Comparison of ENCODE assay signal across 1 cellular context in the genomic region with DNA sequence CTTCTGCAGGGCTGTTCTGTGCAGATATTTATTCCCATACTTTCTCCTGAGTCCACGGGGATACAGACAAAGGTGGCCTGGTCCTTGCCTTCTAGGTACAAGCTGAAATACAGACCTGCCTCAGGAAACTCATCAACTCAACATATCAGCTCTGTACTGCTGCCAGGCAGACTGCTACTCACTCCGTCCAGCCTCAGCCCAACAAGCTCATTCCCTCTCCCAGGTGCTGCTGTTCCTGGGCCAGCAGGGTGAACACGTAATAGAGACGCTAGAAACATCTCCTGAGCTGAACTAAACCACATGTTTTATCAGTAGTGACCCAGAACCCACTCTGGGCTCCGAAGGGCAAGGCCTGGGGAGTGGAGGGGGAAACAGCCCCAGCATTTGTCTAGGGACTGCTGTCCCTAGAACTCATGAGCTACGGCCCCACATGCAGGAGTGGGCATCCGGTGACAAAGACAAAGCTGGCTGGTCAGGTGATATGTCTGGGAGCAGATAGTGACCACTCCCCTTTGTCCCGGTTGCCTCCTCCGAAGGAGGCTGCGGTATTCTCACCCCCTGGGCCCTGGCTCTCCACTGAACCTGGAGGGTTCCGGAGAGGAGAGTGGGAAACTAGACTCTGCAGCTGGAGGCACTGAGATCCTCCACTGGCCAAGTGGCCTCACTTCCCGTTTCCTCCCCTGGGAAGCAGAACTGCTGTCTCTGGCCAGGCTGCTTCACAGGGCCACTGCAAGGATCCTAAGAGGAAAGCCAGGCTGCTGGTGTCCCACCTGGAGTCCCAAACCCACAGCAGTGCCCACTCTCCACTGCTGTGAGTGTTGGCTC.
TF ChIP-seq lines count a peak whose summit lies in the region.

No MANE protein-coding gene starts in this region.

TF ChIP-seq in K562, 482 proteins besides CTCF, POLR2A, EP300 and RAD21 (continued from another document and continues in another):
- TF ChIP-seq, protein P1, sequence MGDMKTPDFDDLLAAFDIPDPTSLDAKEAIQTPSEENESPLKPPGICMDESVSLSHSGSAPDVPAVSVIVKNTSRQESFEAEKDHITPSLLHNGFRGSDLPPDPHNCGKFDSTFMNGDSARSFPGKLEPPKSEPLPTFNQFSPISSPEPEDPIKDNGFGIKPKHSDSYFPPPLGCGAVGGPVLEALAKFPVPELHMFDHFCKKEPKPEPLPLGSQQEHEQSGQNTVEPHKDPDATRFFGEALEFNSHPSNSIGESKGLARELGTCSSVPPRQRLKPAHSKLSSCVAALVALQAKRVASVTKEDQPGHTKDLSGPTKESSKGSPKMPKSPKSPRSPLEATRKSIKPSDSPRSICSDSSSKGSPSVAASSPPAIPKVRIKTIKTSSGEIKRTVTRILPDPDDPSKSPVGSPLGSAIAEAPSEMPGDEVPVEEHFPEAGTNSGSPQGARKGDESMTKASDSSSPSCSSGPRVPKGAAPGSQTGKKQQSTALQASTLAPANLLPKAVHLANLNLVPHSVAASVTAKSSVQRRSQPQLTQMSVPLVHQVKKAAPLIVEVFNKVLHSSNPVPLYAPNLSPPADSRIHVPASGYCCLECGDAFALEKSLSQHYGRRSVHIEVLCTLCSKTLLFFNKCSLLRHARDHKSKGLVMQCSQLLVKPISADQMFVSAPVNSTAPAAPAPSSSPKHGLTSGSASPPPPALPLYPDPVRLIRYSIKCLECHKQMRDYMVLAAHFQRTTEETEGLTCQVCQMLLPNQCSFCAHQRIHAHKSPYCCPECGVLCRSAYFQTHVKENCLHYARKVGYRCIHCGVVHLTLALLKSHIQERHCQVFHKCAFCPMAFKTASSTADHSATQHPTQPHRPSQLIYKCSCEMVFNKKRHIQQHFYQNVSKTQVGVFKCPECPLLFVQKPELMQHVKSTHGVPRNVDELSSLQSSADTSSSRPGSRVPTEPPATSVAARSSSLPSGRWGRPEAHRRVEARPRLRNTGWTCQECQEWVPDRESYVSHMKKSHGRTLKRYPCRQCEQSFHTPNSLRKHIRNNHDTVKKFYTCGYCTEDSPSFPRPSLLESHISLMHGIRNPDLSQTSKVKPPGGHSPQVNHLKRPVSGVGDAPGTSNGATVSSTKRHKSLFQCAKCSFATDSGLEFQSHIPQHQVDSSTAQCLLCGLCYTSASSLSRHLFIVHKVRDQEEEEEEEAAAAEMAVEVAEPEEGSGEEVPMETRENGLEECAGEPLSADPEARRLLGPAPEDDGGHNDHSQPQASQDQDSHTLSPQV (IDR thresholded peaks at IDR 0.05) = no peak
- TF ChIP-seq MCM7 (IDR thresholded peaks at IDR 0.05) = no peak
- no peak for TF ChIP-seq ZNF780A (CRISPR knock-in tag; IDR thresholded peaks at IDR 0.05)
- no peak for TF ChIP-seq ZSCAN29 (IDR thresholded peaks at IDR 0.05)
- TF ChIP-seq DPF2 (IDR thresholded peaks at IDR 0.05) = peak; percentile 42
- TF ChIP-seq, protein P2, sequence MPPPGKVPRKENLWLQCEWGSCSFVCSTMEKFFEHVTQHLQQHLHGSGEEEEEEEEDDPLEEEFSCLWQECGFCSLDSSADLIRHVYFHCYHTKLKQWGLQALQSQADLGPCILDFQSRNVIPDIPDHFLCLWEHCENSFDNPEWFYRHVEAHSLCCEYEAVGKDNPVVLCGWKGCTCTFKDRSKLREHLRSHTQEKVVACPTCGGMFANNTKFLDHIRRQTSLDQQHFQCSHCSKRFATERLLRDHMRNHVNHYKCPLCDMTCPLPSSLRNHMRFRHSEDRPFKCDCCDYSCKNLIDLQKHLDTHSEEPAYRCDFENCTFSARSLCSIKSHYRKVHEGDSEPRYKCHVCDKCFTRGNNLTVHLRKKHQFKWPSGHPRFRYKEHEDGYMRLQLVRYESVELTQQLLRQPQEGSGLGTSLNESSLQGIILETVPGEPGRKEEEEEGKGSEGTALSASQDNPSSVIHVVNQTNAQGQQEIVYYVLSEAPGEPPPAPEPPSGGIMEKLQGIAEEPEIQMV (tag; conservative IDR thresholded peaks at IDR 0.05; ENCODE audit: low read depth) = no peak
- TF ChIP-seq KAT8 (IDR thresholded peaks at IDR 0.05; ENCODE audit: low read depth) = no peak
- no peak for TF ChIP-seq TRIM28 (IDR thresholded peaks at IDR 0.05)
- TF ChIP-seq ETV5 (CRISPR knock-in tag; IDR thresholded peaks at IDR 0.05; ENCODE audit: low read depth) = peak; percentile 23; the same call in 1 of the 2 replicates
- TF ChIP-seq, protein P3, sequence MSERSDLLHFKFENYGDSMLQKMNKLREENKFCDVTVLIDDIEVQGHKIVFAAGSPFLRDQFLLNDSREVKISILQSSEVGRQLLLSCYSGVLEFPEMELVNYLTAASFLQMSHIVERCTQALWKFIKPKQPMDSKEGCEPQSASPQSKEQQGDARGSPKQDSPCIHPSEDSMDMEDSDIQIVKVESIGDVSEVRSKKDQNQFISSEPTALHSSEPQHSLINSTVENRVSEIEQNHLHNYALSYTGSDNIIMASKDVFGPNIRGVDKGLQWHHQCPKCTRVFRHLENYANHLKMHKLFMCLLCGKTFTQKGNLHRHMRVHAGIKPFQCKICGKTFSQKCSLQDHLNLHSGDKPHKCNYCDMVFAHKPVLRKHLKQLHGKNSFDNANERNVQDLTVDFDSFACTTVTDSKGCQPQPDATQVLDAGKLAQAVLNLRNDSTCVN (CRISPR knock-in tag; IDR thresholded peaks at IDR 0.05) = no peak
- no peak for TF ChIP-seq NCOA6 (IDR thresholded peaks at IDR 0.05)
- no peak for TF ChIP-seq GABPB2 (CRISPR knock-in tag; conservative IDR thresholded peaks at IDR 0.05)
- no peak for TF ChIP-seq FOSL1 (tag; conservative IDR thresholded peaks at IDR 0.05)
- TF ChIP-seq, protein P4, sequence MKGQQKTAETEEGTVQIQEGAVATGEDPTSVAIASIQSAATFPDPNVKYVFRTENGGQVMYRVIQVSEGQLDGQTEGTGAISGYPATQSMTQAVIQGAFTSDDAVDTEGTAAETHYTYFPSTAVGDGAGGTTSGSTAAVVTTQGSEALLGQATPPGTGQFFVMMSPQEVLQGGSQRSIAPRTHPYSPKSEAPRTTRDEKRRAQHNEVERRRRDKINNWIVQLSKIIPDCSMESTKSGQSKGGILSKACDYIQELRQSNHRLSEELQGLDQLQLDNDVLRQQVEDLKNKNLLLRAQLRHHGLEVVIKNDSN (CRISPR knock-in tag; IDR thresholded peaks at IDR 0.05) = peak; percentile 74
- TF ChIP-seq HNRNPH1 (optimal IDR thresholded peaks at IDR 0.05; ENCODE audit: low read depth, low read length) = no peak
- TF ChIP-seq CTBP1 (IDR thresholded peaks at IDR 0.05; ENCODE audit: borderline replicate concordance) = peak; percentile 33; the same call in 1 of the 2 replicates
- no peak for TF ChIP-seq KDM5B (IDR thresholded peaks at IDR 0.05; ENCODE audit: insufficient replicate concordance, low read depth, low read length)
- TF ChIP-seq DIDO1 (tag; IDR thresholded peaks at IDR 0.05; ENCODE audit: low read depth) = no peak
- TF ChIP-seq, protein P5, sequence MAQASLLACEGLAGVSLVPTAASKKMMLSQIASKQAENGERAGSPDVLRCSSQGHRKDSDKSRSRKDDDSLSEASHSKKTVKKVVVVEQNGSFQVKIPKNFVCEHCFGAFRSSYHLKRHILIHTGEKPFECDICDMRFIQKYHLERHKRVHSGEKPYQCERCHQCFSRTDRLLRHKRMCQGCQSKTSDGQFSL (CRISPR knock-in tag; IDR thresholded peaks at IDR 0.05) = no peak
- TF ChIP-seq, protein P5 (tag; IDR thresholded peaks at IDR 0.05) = no peak
- no peak for TF ChIP-seq RCOR1 (IDR thresholded peaks at IDR 0.05; ENCODE audit: borderline replicate concordance in 1 of 2, low read depth in 2 of 2, low read length in 2 of 2)
- no peak for TF ChIP-seq ZNF23 (CRISPR knock-in tag; IDR thresholded peaks at IDR 0.05)
- no peak for TF ChIP-seq FOXJ2 (tag; IDR thresholded peaks at IDR 0.05)
- no peak for TF ChIP-seq PTTG1 (tag; IDR thresholded peaks at IDR 0.05; ENCODE audit: low read depth)
- TF ChIP-seq, protein P6, sequence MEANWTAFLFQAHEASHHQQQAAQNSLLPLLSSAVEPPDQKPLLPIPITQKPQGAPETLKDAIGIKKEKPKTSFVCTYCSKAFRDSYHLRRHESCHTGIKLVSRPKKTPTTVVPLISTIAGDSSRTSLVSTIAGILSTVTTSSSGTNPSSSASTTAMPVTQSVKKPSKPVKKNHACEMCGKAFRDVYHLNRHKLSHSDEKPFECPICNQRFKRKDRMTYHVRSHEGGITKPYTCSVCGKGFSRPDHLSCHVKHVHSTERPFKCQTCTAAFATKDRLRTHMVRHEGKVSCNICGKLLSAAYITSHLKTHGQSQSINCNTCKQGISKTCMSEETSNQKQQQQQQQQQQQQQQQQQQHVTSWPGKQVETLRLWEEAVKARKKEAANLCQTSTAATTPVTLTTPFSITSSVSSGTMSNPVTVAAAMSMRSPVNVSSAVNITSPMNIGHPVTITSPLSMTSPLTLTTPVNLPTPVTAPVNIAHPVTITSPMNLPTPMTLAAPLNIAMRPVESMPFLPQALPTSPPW (CRISPR knock-in tag; IDR thresholded peaks at IDR 0.05) = peak; percentile 43; the same call in 1 of the 2 replicates
- TF ChIP-seq, protein P7, sequence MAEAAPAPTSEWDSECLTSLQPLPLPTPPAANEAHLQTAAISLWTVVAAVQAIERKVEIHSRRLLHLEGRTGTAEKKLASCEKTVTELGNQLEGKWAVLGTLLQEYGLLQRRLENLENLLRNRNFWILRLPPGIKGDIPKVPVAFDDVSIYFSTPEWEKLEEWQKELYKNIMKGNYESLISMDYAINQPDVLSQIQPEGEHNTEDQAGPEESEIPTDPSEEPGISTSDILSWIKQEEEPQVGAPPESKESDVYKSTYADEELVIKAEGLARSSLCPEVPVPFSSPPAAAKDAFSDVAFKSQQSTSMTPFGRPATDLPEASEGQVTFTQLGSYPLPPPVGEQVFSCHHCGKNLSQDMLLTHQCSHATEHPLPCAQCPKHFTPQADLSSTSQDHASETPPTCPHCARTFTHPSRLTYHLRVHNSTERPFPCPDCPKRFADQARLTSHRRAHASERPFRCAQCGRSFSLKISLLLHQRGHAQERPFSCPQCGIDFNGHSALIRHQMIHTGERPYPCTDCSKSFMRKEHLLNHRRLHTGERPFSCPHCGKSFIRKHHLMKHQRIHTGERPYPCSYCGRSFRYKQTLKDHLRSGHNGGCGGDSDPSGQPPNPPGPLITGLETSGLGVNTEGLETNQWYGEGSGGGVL (CRISPR knock-in tag; IDR thresholded peaks at IDR 0.05) = no peak
- no peak for TF ChIP-seq SP1 (CRISPR knock-in tag; IDR thresholded peaks at IDR 0.05)
- TF ChIP-seq, protein P8, sequence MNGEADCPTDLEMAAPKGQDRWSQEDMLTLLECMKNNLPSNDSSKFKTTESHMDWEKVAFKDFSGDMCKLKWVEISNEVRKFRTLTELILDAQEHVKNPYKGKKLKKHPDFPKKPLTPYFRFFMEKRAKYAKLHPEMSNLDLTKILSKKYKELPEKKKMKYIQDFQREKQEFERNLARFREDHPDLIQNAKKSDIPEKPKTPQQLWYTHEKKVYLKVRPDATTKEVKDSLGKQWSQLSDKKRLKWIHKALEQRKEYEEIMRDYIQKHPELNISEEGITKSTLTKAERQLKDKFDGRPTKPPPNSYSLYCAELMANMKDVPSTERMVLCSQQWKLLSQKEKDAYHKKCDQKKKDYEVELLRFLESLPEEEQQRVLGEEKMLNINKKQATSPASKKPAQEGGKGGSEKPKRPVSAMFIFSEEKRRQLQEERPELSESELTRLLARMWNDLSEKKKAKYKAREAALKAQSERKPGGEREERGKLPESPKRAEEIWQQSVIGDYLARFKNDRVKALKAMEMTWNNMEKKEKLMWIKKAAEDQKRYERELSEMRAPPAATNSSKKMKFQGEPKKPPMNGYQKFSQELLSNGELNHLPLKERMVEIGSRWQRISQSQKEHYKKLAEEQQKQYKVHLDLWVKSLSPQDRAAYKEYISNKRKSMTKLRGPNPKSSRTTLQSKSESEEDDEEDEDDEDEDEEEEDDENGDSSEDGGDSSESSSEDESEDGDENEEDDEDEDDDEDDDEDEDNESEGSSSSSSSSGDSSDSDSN (IDR thresholded peaks at IDR 0.05; ENCODE audit: borderline replicate concordance in 1 of 2, low read depth in 2 of 2, low read length in 2 of 2) = 0 out of 4 replicates have a peak, but pooled peaks have one; percentile 20 to 59
- TF ChIP-seq TCF3 (CRISPR knock-in tag; IDR thresholded peaks at IDR 0.05) = peak; percentile 77
- no peak for TF ChIP-seq NFIX (CRISPR knock-in tag; IDR thresholded peaks at IDR 0.05; ENCODE audit: low read depth)
- TF ChIP-seq, protein P9, sequence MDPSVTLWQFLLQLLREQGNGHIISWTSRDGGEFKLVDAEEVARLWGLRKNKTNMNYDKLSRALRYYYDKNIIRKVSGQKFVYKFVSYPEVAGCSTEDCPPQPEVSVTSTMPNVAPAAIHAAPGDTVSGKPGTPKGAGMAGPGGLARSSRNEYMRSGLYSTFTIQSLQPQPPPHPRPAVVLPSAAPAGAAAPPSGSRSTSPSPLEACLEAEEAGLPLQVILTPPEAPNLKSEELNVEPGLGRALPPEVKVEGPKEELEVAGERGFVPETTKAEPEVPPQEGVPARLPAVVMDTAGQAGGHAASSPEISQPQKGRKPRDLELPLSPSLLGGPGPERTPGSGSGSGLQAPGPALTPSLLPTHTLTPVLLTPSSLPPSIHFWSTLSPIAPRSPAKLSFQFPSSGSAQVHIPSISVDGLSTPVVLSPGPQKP (CRISPR knock-in tag; IDR thresholded peaks at IDR 0.05) = no peak
- no peak for TF ChIP-seq NUFIP1 (IDR thresholded peaks at IDR 0.05; ENCODE audit: partially characterized antibody)
- TF ChIP-seq, protein P10, sequence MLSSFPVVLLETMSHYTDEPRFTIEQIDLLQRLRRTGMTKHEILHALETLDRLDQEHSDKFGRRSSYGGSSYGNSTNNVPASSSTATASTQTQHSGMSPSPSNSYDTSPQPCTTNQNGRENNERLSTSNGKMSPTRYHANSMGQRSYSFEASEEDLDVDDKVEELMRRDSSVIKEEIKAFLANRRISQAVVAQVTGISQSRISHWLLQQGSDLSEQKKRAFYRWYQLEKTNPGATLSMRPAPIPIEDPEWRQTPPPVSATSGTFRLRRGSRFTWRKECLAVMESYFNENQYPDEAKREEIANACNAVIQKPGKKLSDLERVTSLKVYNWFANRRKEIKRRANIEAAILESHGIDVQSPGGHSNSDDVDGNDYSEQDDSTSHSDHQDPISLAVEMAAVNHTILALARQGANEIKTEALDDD (IDR thresholded peaks at IDR 0.05) = no peak
- TF ChIP-seq POLR2G (IDR thresholded peaks at IDR 0.05; ENCODE audit: low read depth, low read length) = no peak
- TF ChIP-seq HDAC6 (IDR thresholded peaks at IDR 0.05; ENCODE audit: low read depth, low read length) = no peak
- no peak for TF ChIP-seq PTBP1 (IDR thresholded peaks at IDR 0.05; ENCODE audit: low read depth, low read length)
- 0 out of 2 replicates have a peak, but pooled peaks have one; percentile 44 for TF ChIP-seq ZNF589 (CRISPR knock-in tag; IDR thresholded peaks at IDR 0.05; ENCODE audit: low read depth)
- no peak for TF ChIP-seq RHOXF2B (CRISPR knock-in tag; conservative IDR thresholded peaks at IDR 0.05)
- no peak for TF ChIP-seq ZNF384 (IDR thresholded peaks at IDR 0.05; ENCODE audit: low read depth, low read length)
- no peak for TF ChIP-seq C11orf30 (IDR thresholded peaks at IDR 0.05; ENCODE audit: low read depth)
- TF ChIP-seq ZNF263 (CRISPR knock-in tag; IDR thresholded peaks at IDR 0.05; ENCODE audit: borderline replicate concordance) = no peak
- no peak for TF ChIP-seq ZNF696 (CRISPR knock-in tag; conservative IDR thresholded peaks at IDR 0.05)
